13 cellular contexts compared by ENCODE assay signal in genomic region chr2:86062043-86062442, GRCh38. TPM values are rescaled to one million over a fixed set of nuclear protein-coding genes. Genes with fewer than 3 reads are reported as not detected.
DNase-seq lines count a peak whose midpoint lies in the region; ATAC-seq, FAIRE-seq and TF ChIP-seq lines count a peak whose summit lies in the region.
"Had no signal": no experiment of that assay in that cellular context is flagged by ENCODE, and none has a peak within 500 bp of the region (broad histone marks: within the 10 kb centered on the region; RNA-seq: fewer than 3 reads in every experiment).

No MANE protein-coding gene starts in this region.

- TF ChIP-seq CTCF in left ventricle myocardium inferior (IDR thresholded peaks at IDR 0.05; ENCODE audit: borderline replicate concordance) (no peak), bronchial epithelial cell (IDR thresholded peaks at IDR 0.05; ENCODE audit: insufficient read depth, low read length, severe bottlenecking) (no peak), liver (IDR thresholded peaks at IDR 0.05; ENCODE audit: low read depth, low read length, missing input control) (no peak), neural progenitor cell (IDR thresholded peaks at IDR 0.05) (no peak)

- H3K4me1 ChIP-seq in left ventricle myocardium inferior (peaks cover 20% of the 10 kb centered on the region), liver (ENCODE audit: control insufficient read depth in 4 of 4, insufficient read depth in 4 of 4, low read length in 3 of 4) (peaks cover 3 to 16% (median 14%) of the 10 kb centered on the region in 4 donors), neural progenitor cell (no peaks in the 10 kb centered on the region)

- H3K9ac ChIP-seq in liver (ENCODE audit: low read depth in 1 of 2, low read length in 2 of 2) = no peak overlapping the region
- no peak overlapping the region for H3K9ac ChIP-seq in neural progenitor cell

- DNase-seq in left ventricle myocardium inferior = no peak
- DNase-seq in cardiac septum (ENCODE audit: low spot score) = no peak
- peak; percentile 56 for DNase-seq in bronchial epithelial cell (ENCODE audit: low read depth)
- DNase-seq in neural progenitor cell (ENCODE audit: low spot score) = no peak
- DNase-seq in activated gamma-delta T cell treated with Interleukin-2 at 50 U/mL for 16 hours = no peak
- DNase-seq: NCI-H1436, NCI-H524 treated with DMSO at 0.1 percent for 48 hours, Right ventricle myocardium superior had no signal

- H3K4me3 ChIP-seq in left ventricle myocardium inferior (no peak overlapping the region), bronchial epithelial cell (ENCODE audit: low read depth, low read length) (no peak overlapping the region), liver (ENCODE audit: low read depth in 1 of 3, low read length in 3 of 3) (no peak overlapping the region), neural progenitor cell (no peak overlapping the region)
- H3K4me3 ChIP-seq: skin epidermis had no signal

- 24% methylated on average over 2 of the region's 2 CpGs for WGBS in liver

- H3K4me2 ChIP-seq in neural progenitor cell = no peak overlapping the region

- H3K27me3 ChIP-seq in left ventricle myocardium inferior (ENCODE audit: low read depth) (no peaks in the 10 kb centered on the region), bronchial epithelial cell (ENCODE audit: control insufficient read depth, insufficient read depth, low read length) (no peaks in the 10 kb centered on the region), liver (ENCODE audit: control insufficient read depth in 4 of 4, insufficient read depth in 4 of 4, low read length in 3 of 4) (no peaks in the 10 kb centered on the region), neural progenitor cell (no peaks in the 10 kb centered on the region)

- H3K79me2 ChIP-seq in neural progenitor cell (ENCODE audit: low read depth) = no peaks in the 10 kb centered on the region

- ATAC-seq in GM21447 (IDR thresholded peaks at IDR 0.05; ENCODE audit: unreplicated experiment) = no peak
- ATAC-seq in GM19023 (IDR thresholded peaks at IDR 0.05; ENCODE audit: unreplicated experiment) = no peak

- H3F3A ChIP-seq in neural progenitor cell (ENCODE audit: low read depth) = no peaks in the 10 kb centered on the region

- H2AFZ ChIP-seq in neural progenitor cell (replicated peaks) = no peak overlapping the region

- no peaks in the 10 kb centered on the region for H3K4me1 Mint-ChIP-seq in neural progenitor cell

- peaks cover 2% of the 10 kb centered on the region for H3K27me3 Mint-ChIP-seq in neural progenitor cell (ENCODE audit: insufficient read depth, low read depth)

- H3K9me3 Mint-ChIP-seq in neural progenitor cell = peaks cover 3% of the 10 kb centered on the region

- no peak overlapping the region for H3K27ac Mint-ChIP-seq in neural progenitor cell

- H3K4me3 Mint-ChIP-seq in neural progenitor cell = no peak overlapping the region

- peaks cover 80% of the 10 kb centered on the region for H3K36me3 ChIP-seq in left ventricle myocardium inferior
- H3K36me3 ChIP-seq in bronchial epithelial cell (ENCODE audit: control insufficient read depth, insufficient read depth, low read length) = peaks cover 7% of the 10 kb centered on the region
- H3K36me3 ChIP-seq in liver (ENCODE audit: control insufficient read depth in 4 of 4, insufficient read depth in 3 of 4, low read depth in 1 of 4, low read length in 3 of 4) = peaks cover 6 to 22% (median 11%) of the 10 kb centered on the region in 4 donors
- no peaks in the 10 kb centered on the region for H3K36me3 ChIP-seq in neural progenitor cell

- H3K9me3 ChIP-seq in left ventricle myocardium inferior (replicated peaks) = peaks cover 17% of the 10 kb centered on the region
- no peaks in the 10 kb centered on the region for H3K9me3 ChIP-seq in liver (ENCODE audit: control insufficient read depth in 4 of 4, low read length in 3 of 4)
- H3K9me3 ChIP-seq in neural progenitor cell (ENCODE audit: low read depth) = no peaks in the 10 kb centered on the region

- H3K27ac ChIP-seq in left ventricle myocardium inferior (replicated peaks) (peak overlapping the region; percentile 25), liver (ENCODE audit: low read depth in 1 of 2, low read length in 2 of 2) (peak overlapping the region; percentile 39 to 63), neural progenitor cell (no peak overlapping the region)
- H3K27ac ChIP-seq: skin epidermis, VCaP had no signal

- peaks cover 46% of the 10 kb centered on the region for H3K36me3 Mint-ChIP-seq in neural progenitor cell

- no peak for FAIRE-seq in bronchial epithelial cell (lab: Jason Lieb, UNC)

- intact Hi-C loops in left ventricle myocardium inferior (cut with micrococcal nuclease) = no loop called here
- intact Hi-C loops in cardiac septum (cut with DNase I) = no loop called here

- TF ChIP-seq RAD21 in liver (IDR thresholded peaks at IDR 0.05) = peak; percentile 17 to 42

- no peaks in the 10 kb centered on the region for H4K20me1 ChIP-seq in neural progenitor cell (ENCODE audit: low read depth)

TF ChIP-seq in liver, 16 proteins besides CTCF, POLR2A, EP300 and RAD21:
- TF ChIP-seq EGR1 (IDR thresholded peaks at IDR 0.05; ENCODE audit: low read depth in 2 of 2) (no peak), REST (IDR thresholded peaks at IDR 0.05) (no peak), HNF4G (IDR thresholded peaks at IDR 0.05) (no peak), FOXA2 (IDR thresholded peaks at IDR 0.05) (peak; percentile 11), HNF4A (conservative IDR thresholded peaks at IDR 0.05) (peak; percentile 67 to 69), YY1 (IDR thresholded peaks at IDR 0.05) (peak; percentile 29), SP1 (IDR thresholded peaks at IDR 0.05) (peak; percentile 73), GABPA (IDR thresholded peaks at IDR 0.05 in 1 of 2, conservative IDR thresholded peaks at IDR 0.05 in 1 of 2) (peak in 1 of 2 donors; percentile 18), MAX (IDR thresholded peaks at IDR 0.05) (peak; percentile 42), TAF1 (conservative IDR thresholded peaks at IDR 0.05) (no peak), RXRA (IDR thresholded peaks at IDR 0.05) (peak; percentile 65 to 74), FOXA1 (IDR thresholded peaks at IDR 0.05) (no peak), ZBTB33 (IDR thresholded peaks at IDR 0.05) (peak; percentile 52), NR2F2 (IDR thresholded peaks at IDR 0.05) (peak; percentile 84), JUND (IDR thresholded peaks at IDR 0.05) (peak; percentile 94 to 95), ATF3 (IDR thresholded peaks at IDR 0.05) (peak; percentile 84)

RNA-seq across cellular contexts. Expression of gene POLR1A, which starts 43.6 kb away (rescaled TPM):
- total RNA-seq in left ventricle myocardium inferior (16.3 TPM), cardiac septum (24.3 TPM), bronchial epithelial cell (9.7 and 12.0 TPM in 2 replicates), liver (10 to 100 TPM in 1 of 2 donors, 1 to 10 TPM in 1; 7.5 to 12.3 TPM), neural progenitor cell (ENCODE audit: low replicate concordance) (23.8 and 25.4 TPM in 2 replicates)
- 1 to 10 TPM; 3.2 to 4.7 TPM for polyA plus RNA-seq in liver

RNA-seq across cellular contexts. Expression of gene PTCD3, which starts 44.0 kb away (rescaled TPM):
- total RNA-seq in left ventricle myocardium inferior (158 TPM), cardiac septum (146 TPM), bronchial epithelial cell (48.4 and 57.2 TPM in 2 replicates), liver (10 to 100 TPM; 53.6 to 74.6 TPM), neural progenitor cell (ENCODE audit: low replicate concordance) (195 and 269 TPM in 2 replicates)
- polyA plus RNA-seq in liver = 10 to 100 TPM; 25.5 to 36.7 TPM
